10 cellular contexts compared by ENCODE assay signal in the genomic region with DNA sequence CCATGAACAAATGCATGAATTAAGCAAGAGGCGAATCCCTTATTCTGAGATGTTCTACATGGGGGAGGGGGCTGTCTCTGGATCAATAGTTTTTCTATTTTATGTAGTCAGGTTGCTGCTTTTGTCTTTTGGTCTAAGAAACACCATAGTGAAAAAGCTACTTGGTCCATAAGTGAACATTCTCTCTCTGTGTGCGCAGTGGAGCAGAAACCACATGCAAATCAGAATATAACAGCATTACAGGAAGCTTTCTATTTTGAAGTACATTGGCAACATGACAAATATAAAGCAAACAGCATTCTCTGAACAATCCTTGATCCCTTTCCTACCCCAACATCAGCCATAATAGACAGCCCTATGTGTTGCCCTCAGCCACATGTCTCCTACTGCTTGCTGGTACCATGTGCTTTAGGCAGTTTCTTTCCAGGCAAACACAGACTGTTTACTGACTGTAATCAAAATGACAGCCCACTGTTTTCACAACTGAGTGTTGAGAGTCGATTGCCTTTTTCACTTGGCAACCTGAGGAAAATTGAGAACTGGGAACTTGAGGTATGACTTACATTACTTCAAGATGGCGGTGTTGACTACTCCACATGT. TPM values are rescaled to one million over a fixed set of nuclear protein-coding genes. Genes with fewer than 3 reads are reported as not detected.
A peak's percentile ranks its signal among the peaks of the same experiment; 100 is the strongest.
DNase-seq lines count a peak whose midpoint lies in the region; ATAC-seq and TF ChIP-seq lines count a peak whose summit lies in the region.
"Had no signal": no experiment of that assay in that cellular context is flagged by ENCODE, and none has a peak within 500 bp of the region (broad histone marks: within the 10 kb centered on the region; RNA-seq: fewer than 3 reads in every experiment).

No MANE protein-coding gene starts in this region.

- intact Hi-C loops in dorsolateral prefrontal cortex (cut with DNase I), result no loop called here
- intact Hi-C loops in thyroid gland (cut with DNase I), result no loop called here

- no peak for TF ChIP-seq CTCF in dorsolateral prefrontal cortex (IDR thresholded peaks at IDR 0.05 in 54 of 56, conservative IDR thresholded peaks at IDR 0.05 in 2 of 56; ENCODE audit: low read depth in 1 of 56, partially characterized antibody in 56 of 56)
- no peak for TF ChIP-seq CTCF in thyroid gland (IDR thresholded peaks at IDR 0.05)

- H3K27ac ChIP-seq in dorsolateral prefrontal cortex, result no peak overlapping the region
- no peak overlapping the region for H3K27ac ChIP-seq in SJCRH30
- no peak overlapping the region for H3K27ac ChIP-seq in thyroid gland

- H3K4me3 ChIP-seq in dorsolateral prefrontal cortex, result no peak overlapping the region
- H3K4me3 ChIP-seq in SJCRH30, result no peak overlapping the region
- no peak overlapping the region for H3K4me3 ChIP-seq in thyroid gland (replicated peaks in 1 of 3)

- DNase-seq in NCI-H774 (lab: John Stamatoyannopoulos, UW) (peak; percentile 79), dorsolateral prefrontal cortex (no peak), SJCRH30 (no peak), KG1 (lab: John Stamatoyannopoulos, UW) (no peak), thyroid gland (no peak)
- DNase-seq: DMS79 had no signal

- WGBS in thyroid gland, 2 donors, result 80 to 81% methylated on average over 4 of the region's 4 CpGs

- TF ChIP-seq POLR2A in thyroid gland (IDR thresholded peaks at IDR 0.05), result no peak

- H3K36me3 ChIP-seq in SJCRH30 (no peaks in the 10 kb centered on the region), thyroid gland (no peaks in the 10 kb centered on the region)

- H3K9me3 ChIP-seq in SJCRH30 (replicated peaks) (no peaks in the 10 kb centered on the region), thyroid gland (no peaks in the 10 kb centered on the region)

- H3K27me3 ChIP-seq in dorsolateral prefrontal cortex (no peaks in the 10 kb centered on the region), SJCRH30 (no peaks in the 10 kb centered on the region), thyroid gland (no peaks in the 10 kb centered on the region)

- H3K4me1 ChIP-seq in SJCRH30 (no peaks in the 10 kb centered on the region), thyroid gland (no peaks in the 10 kb centered on the region)

- peak; percentile 97 for ATAC-seq in GM18508 (IDR thresholded peaks at IDR 0.05; ENCODE audit: insufficient read depth, unreplicated experiment)
- peak; percentile 97 for ATAC-seq in GM21576 (IDR thresholded peaks at IDR 0.05; ENCODE audit: unreplicated experiment)
- peak; percentile 96 for ATAC-seq in HG03354 (IDR thresholded peaks at IDR 0.05; ENCODE audit: poor library complexity, severe bottlenecking, unreplicated experiment)

RNA-seq across cellular contexts. Expression of a gene that starts 10.6 kb away (rescaled TPM):
- total RNA-seq in dorsolateral prefrontal cortex (10 to 100 TPM; 13.0 to 56.5 (median 38.6) TPM), thyroid gland (10 to 100 TPM in 1 of 4 donors, 1 to 10 TPM in 3; 3.0 to 12.5 (median 4.1) TPM)
- 6.1 and 7.7 TPM in 2 replicates for total RNA-seq in SJCRH30 (2014; rRNA removed; shearing (Covaris generic))

RNA-seq across cellular contexts. Expression of a gene that starts 45.9 kb away (rescaled TPM):
- total RNA-seq in dorsolateral prefrontal cortex (100 to 1,000 TPM in 107 of 120 experiments, 10 to 100 TPM in 13; 55.8 to 282 (median 170) TPM), thyroid gland (under 1 TPM; under 0.01 to 0.33 (median 0.15) TPM)
- total RNA-seq in SJCRH30 (2014; rRNA removed; shearing (Covaris generic)), result not detected in 2 replicates
- total RNA-seq: pulmonary artery endothelial cell had no signal

Comparison
In these comparisons a context has a peak if more than half of its experiments do, and no peak if none do; other contexts are left out.
1. RNA of a gene that starts 45.9 kb away (total RNA-seq): 55.8 to 282 TPM in dorsolateral prefrontal cortex; under 0.01 to 0.33 TPM in thyroid gland and not detected in SJCRH30; every median in the first group is over 10 times any median in the second.
2. Peak in every context shown above with its lines, with median percentiles within 50 percentile points of each other: ATAC-seq.